ENCODE assay signal across 15 cellular contexts in genomic region chr2:236826727-236827126, GRCh38.
"Had no signal": no experiment of that assay in that cellular context is flagged by ENCODE, and none has a peak within 500 bp of the region (broad histone marks: within the 10 kb centered on the region; RNA-seq: fewer than 3 reads in every experiment).

No MANE protein-coding gene starts in this region.

- ATAC-seq: activated CD8-positive, alpha-beta T cell treated with anti-CD3 and anti-CD28 coated beads for 36 hours; activated naive CD8-positive, alpha-beta T cell treated with anti-CD3 and anti-CD28 coated beads, Interleukin-2, amount 50 U/mL, for 24 hours; left colon; T-cell had no signal

- H3K27ac ChIP-seq: brain microvascular endothelial cell, colonic mucosa, lower lobe of right lung had no signal

- H3K27me3 ChIP-seq: brain microvascular endothelial cell, colonic mucosa, esophagus squamous epithelium had no signal

- DNase-seq: activated CD4-positive, alpha-beta T cell treated with anti-CD3 and anti-CD28 coated beads, Interleukin-2, amount 10 ng/mL, durations not matched to agents 24 days and 14 days; activated CD4-positive, CD25-positive, alpha-beta regulatory T cell; activated CD8-positive, alpha-beta T cell treated with anti-CD3 and anti-CD28 coated beads for 36 hours; activated naive CD4-positive, alpha-beta T cell treated with anti-CD3 and anti-CD28 coated beads, Interleukin-2, amount 10 ng/mL, durations not matched to agents 7 days and 5 days; activated naive CD8-positive, alpha-beta T cell treated with anti-CD3 and anti-CD28 coated beads, Interleukin-2, amount 50 U/mL, for 24 hours; activated T-cell treated with anti-CD3 and anti-CD28 coated beads, Interleukin-2, amount 50 U/mL, for 24 hours; anterior cingulate cortex; brain microvascular endothelial cell; colonic mucosa; esophagus squamous epithelium; left colon; lower lobe of right lung; right cardiac atrium; T-cell; trophoblast cell had no signal

- H3K36me3 ChIP-seq: brain microvascular endothelial cell, colonic mucosa, esophagus squamous epithelium, lower lobe of right lung had no signal

- H3K4me3 ChIP-seq: colonic mucosa, esophagus squamous epithelium, lower lobe of right lung had no signal

- H3K4me1 ChIP-seq: colonic mucosa had no signal

- H3K9me3 ChIP-seq: colonic mucosa, lower lobe of right lung had no signal
